Comparison of ENCODE assay signal across 32 cellular contexts in the genomic region with DNA sequence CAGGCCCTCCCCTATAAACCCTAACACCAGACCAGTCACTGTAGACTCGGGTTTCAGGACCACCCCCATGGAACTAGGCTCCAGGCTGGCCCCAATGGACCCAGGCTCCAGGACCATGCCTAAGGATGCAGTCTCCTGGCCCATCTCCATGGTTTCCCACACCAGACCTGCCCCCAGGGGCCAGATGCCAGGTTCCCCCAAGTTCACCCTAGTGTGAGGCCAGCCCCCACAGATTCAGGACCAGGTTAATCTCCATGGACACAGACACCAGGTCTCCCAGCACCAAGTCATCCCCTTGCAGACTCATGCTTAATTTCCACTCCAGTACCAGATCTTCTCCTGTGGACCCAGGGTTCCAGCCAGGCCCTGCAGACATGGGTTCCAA.
"Had no signal": no experiment of that assay in that cellular context is flagged by ENCODE, and none has a peak within 500 bp of the region (broad histone marks: within the 10 kb centered on the region; RNA-seq: fewer than 3 reads in every experiment).

No MANE protein-coding gene starts in this region.

- H3K27me3 ChIP-seq: brain microvascular endothelial cell had no signal

- H2AFZ ChIP-seq: PC-9 had no signal

- H3K4me2 ChIP-seq: KMS-11, PC-9 had no signal

- H3K9ac ChIP-seq: KMS-11 had no signal

- H3K4me3 ChIP-seq: PC-9 had no signal

- H3K27ac Mint-ChIP-seq: activated CD4-positive, alpha-beta T cell treated with anti-CD3 and anti-CD28 coated beads for 36 hours; activated CD4-positive, alpha-beta T cell treated with anti-CD3 and anti-CD28 coated beads, Interleukin-2, amount 10 ng/mL, durations not matched to agents 7 days and 5 days; activated CD8-positive, alpha-beta T cell treated with anti-CD3 and anti-CD28 coated beads, Interleukin-2, amount 10 ng/mL, durations not matched to agents 7 days and 5 days; activated naive CD4-positive, alpha-beta T cell treated with anti-CD3 and anti-CD28 coated beads, Interleukin-2, amount 10 ng/mL, durations not matched to agents 7 days and 5 days; activated naive CD8-positive, alpha-beta T cell; activated naive CD8-positive, alpha-beta T cell treated with anti-CD3 and anti-CD28 coated beads, Interleukin-2, amount 50 U/mL, for 24 hours; T-helper 1 cell treated with Interleukin-12 subunit alpha and Interleukin-12 subunit beta and Interleukin-4 antibody, amounts not matched to agents 30 μg/mL and 1 μg/mL, for 36 hours; T-helper 2 cell treated with Interferon-gamma antibody and Interleukin-4, amounts not matched to agents 5 μg/mL and 100 μg/mL, for 36 hours; WTC11 had no signal

- DNase-seq: activated CD4-positive, alpha-beta T cell treated with anti-CD3 and anti-CD28 coated beads for 36 hours; activated CD4-positive, alpha-beta T cell treated with anti-CD3 and anti-CD28 coated beads, Interleukin-2, amount 10 ng/mL, durations not matched to agents 7 days and 5 days; activated CD4-positive, alpha-beta T cell treated with anti-CD3 and anti-CD28 coated beads, Interleukin-2, amount 50 U/mL, for 48 hours; activated CD8-positive, alpha-beta memory T cell treated with anti-CD3 and anti-CD28 coated beads, Interleukin-2, amount 50 U/mL, for 48 hours; activated CD8-positive, alpha-beta T cell treated with anti-CD3 and anti-CD28 coated beads, Interleukin-2, amount 10 ng/mL, durations not matched to agents 7 days and 5 days; activated effector memory CD4-positive, alpha-beta T cell treated with Interleukin-2 at 50 U/mL for 16 hours; activated naive CD4-positive, alpha-beta T cell treated with anti-CD3 and anti-CD28 coated beads, Interleukin-2, amount 10 ng/mL, durations not matched to agents 7 days and 5 days; activated naive CD8-positive, alpha-beta T cell treated with anti-CD3 and anti-CD28 coated beads, Interleukin-2, amount 50 U/mL, for 24 hours; activated T-cell treated with anti-CD3 and anti-CD28 coated beads, Interleukin-2, amount 50 U/mL, for 48 hours; aorta; brain microvascular endothelial cell; MM.1S; MV-4-11; NCI-H1092; NCI-H1436 treated with DMSO at 0.1 percent for 48 hours; NCI-H1694 treated with DMSO at 0.1 percent for 48 hours; NCI-H2029; NCI-H2107; NCI-H2171; NCI-H510A; NCI-H526; NCI-H748 treated with DMSO at 0.1 percent for 48 hours; PC-9; SIG-M5 had no signal

- ATAC-seq: activated CD4-positive, alpha-beta T cell treated with anti-CD3 and anti-CD28 coated beads for 36 hours; activated CD4-positive, CD25-positive, alpha-beta regulatory T cell treated with anti-CD3 and anti-CD28 coated beads, Interleukin-2, amount 50 U/mL, for 24 hours; activated CD8-positive, alpha-beta T cell treated with anti-CD3 and anti-CD28 coated beads, Interleukin-2, amount 10 ng/mL, durations not matched to agents 7 days and 5 days; activated naive CD8-positive, alpha-beta T cell treated with anti-CD3 and anti-CD28 coated beads, Interleukin-2, amount 50 U/mL, for 24 hours; Right ventricle myocardium inferior; WTC11 had no signal

- H3K4me3 Mint-ChIP-seq: activated CD4-positive, alpha-beta T cell treated with anti-CD3 and anti-CD28 coated beads for 36 hours; activated CD4-positive, alpha-beta T cell treated with anti-CD3 and anti-CD28 coated beads, Interleukin-2, amount 10 ng/mL, durations not matched to agents 7 days and 5 days; activated CD8-positive, alpha-beta T cell treated with anti-CD3 and anti-CD28 coated beads, Interleukin-2, amount 10 ng/mL, durations not matched to agents 7 days and 5 days; activated naive CD4-positive, alpha-beta T cell treated with anti-CD3 and anti-CD28 coated beads, Interleukin-2, amount 10 ng/mL, durations not matched to agents 7 days and 5 days; activated naive CD8-positive, alpha-beta T cell; activated naive CD8-positive, alpha-beta T cell treated with anti-CD3 and anti-CD28 coated beads, Interleukin-2, amount 50 U/mL, for 24 hours; T-helper 1 cell treated with Interleukin-12 subunit alpha and Interleukin-12 subunit beta and Interleukin-4 antibody, amounts not matched to agents 30 μg/mL and 1 μg/mL, for 36 hours; T-helper 2 cell treated with Interferon-gamma antibody and Interleukin-4, amounts not matched to agents 5 μg/mL and 100 μg/mL, for 36 hours; WTC11 had no signal

- H3K9me3 Mint-ChIP-seq: activated CD4-positive, alpha-beta T cell treated with anti-CD3 and anti-CD28 coated beads, Interleukin-2, amount 10 ng/mL, durations not matched to agents 7 days and 5 days; activated naive CD4-positive, alpha-beta T cell treated with anti-CD3 and anti-CD28 coated beads, Interleukin-2, amount 10 ng/mL, durations not matched to agents 7 days and 5 days; activated naive CD8-positive, alpha-beta T cell treated with anti-CD3 and anti-CD28 coated beads, Interleukin-2, amount 50 U/mL, for 24 hours; T-helper 1 cell treated with Interleukin-12 subunit alpha and Interleukin-12 subunit beta and Interleukin-4 antibody, amounts not matched to agents 30 μg/mL and 1 μg/mL, for 36 hours; T-helper 2 cell treated with Interferon-gamma antibody and Interleukin-4, amounts not matched to agents 5 μg/mL and 100 μg/mL, for 36 hours had no signal

- H3K36me3 ChIP-seq: brain microvascular endothelial cell had no signal

- H3K36me3 Mint-ChIP-seq: activated naive CD4-positive, alpha-beta T cell treated with anti-CD3 and anti-CD28 coated beads, Interleukin-2, amount 10 ng/mL, durations not matched to agents 7 days and 5 days; activated naive CD8-positive, alpha-beta T cell; WTC11 had no signal

- H3K27ac ChIP-seq: brain microvascular endothelial cell, KMS-11, PC-9, RWPE1 had no signal

- H3K4me1 Mint-ChIP-seq: activated CD4-positive, alpha-beta T cell treated with anti-CD3 and anti-CD28 coated beads for 36 hours; activated CD4-positive, alpha-beta T cell treated with anti-CD3 and anti-CD28 coated beads, Interleukin-2, amount 10 ng/mL, durations not matched to agents 7 days and 5 days; activated naive CD4-positive, alpha-beta T cell treated with anti-CD3 and anti-CD28 coated beads, Interleukin-2, amount 10 ng/mL, durations not matched to agents 7 days and 5 days; activated naive CD8-positive, alpha-beta T cell treated with anti-CD3 and anti-CD28 coated beads, Interleukin-2, amount 50 U/mL, for 24 hours; WTC11 had no signal
